2 cellular contexts compared by ENCODE assay signal in genomic region chr17:18676928-18677327, GRCh38. TPM values are rescaled to one million over a fixed set of nuclear protein-coding genes. Genes with fewer than 3 reads are reported as not detected.
"Had no signal": no experiment of that assay in that cellular context is flagged by ENCODE, and none has a peak within 500 bp of the region (broad histone marks: within the 10 kb centered on the region; RNA-seq: fewer than 3 reads in every experiment).

No MANE protein-coding gene starts in this region.

RNA-seq across cellular contexts. Expression of gene TBC1D28, which starts 32.7 kb away (rescaled TPM):
- total RNA-seq: G401, GM12878 had no signal
- polyA plus RNA-seq: GM12878 had no signal
